10 cellular contexts compared by ENCODE assay signal in genomic region chr5:72555871-72556270, GRCh38. TPM values are rescaled to one million over a fixed set of nuclear protein-coding genes. Genes with fewer than 3 reads are reported as not detected.
DNase-seq lines count a peak whose midpoint lies in the region; ATAC-seq and TF ChIP-seq lines count a peak whose summit lies in the region.
"Had no signal": no experiment of that assay in that cellular context is flagged by ENCODE, and none has a peak within 500 bp of the region (broad histone marks: within the 10 kb centered on the region; RNA-seq: fewer than 3 reads in every experiment).

No MANE protein-coding gene starts in this region.

- peaks cover 34% of the 10 kb centered on the region for H3K4me1 Mint-ChIP-seq in neural crest cell
- peaks cover 13 to 29% of the 10 kb centered on the region in 2 donors for H3K4me1 Mint-ChIP-seq in stimulated activated naive B cell treated with anti-CD40 and anti-IgM and Interleukin-4, amounts not matched to agents 10 μg/mL and 1 μg/mL and 100 μg/mL, for 72 hours

- TF ChIP-seq CTCF in coronary artery (IDR thresholded peaks at IDR 0.05) (no peak), neural crest cell (conservative IDR thresholded peaks at IDR 0.05) (no peak)

- no peak overlapping the region for H3K27ac Mint-ChIP-seq in neural crest cell (ENCODE audit: unreplicated experiment)
- no peak overlapping the region for H3K27ac Mint-ChIP-seq in stimulated activated naive B cell treated with anti-CD40 and anti-IgM and Interleukin-4, amounts not matched to agents 10 μg/mL and 1 μg/mL and 100 μg/mL, for 72 hours

- H3K9me3 Mint-ChIP-seq in neural crest cell = no peaks in the 10 kb centered on the region
- H3K9me3 Mint-ChIP-seq in stimulated activated naive B cell treated with anti-CD40 and anti-IgM and Interleukin-4, amounts not matched to agents 10 μg/mL and 1 μg/mL and 100 μg/mL, for 72 hours = no peaks in the 10 kb centered on the region

- H3K27me3 Mint-ChIP-seq in neural crest cell (ENCODE audit: low read depth) = no peaks in the 10 kb centered on the region
- H3K27me3 Mint-ChIP-seq in stimulated activated naive B cell treated with anti-CD40 and anti-IgM and Interleukin-4, amounts not matched to agents 10 μg/mL and 1 μg/mL and 100 μg/mL, for 72 hours = peaks cover 21 to 43% of the 10 kb centered on the region in 2 donors

- peak overlapping the region; percentile 68 for H3K4me3 ChIP-seq in coronary artery
- H3K4me3 ChIP-seq: lung had no signal

- H3K27ac ChIP-seq in coronary artery = no peak overlapping the region

- no peaks in the 10 kb centered on the region for H3K36me3 Mint-ChIP-seq in neural crest cell (ENCODE audit: low read depth)
- H3K36me3 Mint-ChIP-seq in stimulated activated naive B cell treated with anti-CD40 and anti-IgM and Interleukin-4, amounts not matched to agents 10 μg/mL and 1 μg/mL and 100 μg/mL, for 72 hours = no peaks in the 10 kb centered on the region

- H3K4me3 Mint-ChIP-seq in neural crest cell = peak overlapping the region; percentile 68
- H3K4me3 Mint-ChIP-seq in stimulated activated naive B cell treated with anti-CD40 and anti-IgM and Interleukin-4, amounts not matched to agents 10 μg/mL and 1 μg/mL and 100 μg/mL, for 72 hours = peak overlapping the region in 1 of 2 donors; percentile 88

- peak; percentile 3 for DNase-seq in COR-L47 (lab: John Stamatoyannopoulos, UW)
- DNase-seq in NCI-H1092 (lab: John Stamatoyannopoulos, UW) = peak; percentile 18
- no peak for DNase-seq in coronary artery (ENCODE audit: low spot score)
- no peak for DNase-seq in neural crest cell (ENCODE audit: low read depth, low spot score)
- DNase-seq in stimulated activated naive B cell treated with anti-CD40 and anti-IgM and Interleukin-4, amounts not matched to agents 10 μg/mL and 1 μg/mL and 100 μg/mL, for 72 hours = no peak
- no peak for DNase-seq in dedifferentiated amniotic fluid mesenchymal stem cell (ENCODE audit: extremely low spot score)
- DNase-seq in GM03348 (ENCODE audit: low spot score) = no peak
- DNase-seq: NCI-H1048 had no signal

- ATAC-seq in stimulated activated naive B cell treated with anti-CD40 and anti-IgM and Interleukin-4, amounts not matched to agents 10 μg/mL and 1 μg/mL and 100 μg/mL, for 72 hours (replicated peaks) = no peak
- ATAC-seq in HG02884 (IDR thresholded peaks at IDR 0.05; ENCODE audit: unreplicated experiment) = no peak

RNA-seq across cellular contexts. Expression of gene ZNF366, which starts 48.7 kb away (rescaled TPM):
- total RNA-seq in neural crest cell = not detected in 2 replicates

Comparison
In these comparisons a context has a peak if more than half of its experiments do, and no peak if none do; other contexts are left out.
1. DNase-seq: peak in COR-L47 (single experiment) and NCI-H1092 (single experiment); none in coronary artery (single experiment), neural crest cell (single experiment), stimulated activated naive B cell treated with anti-CD40 and anti-IgM and Interleukin-4, amounts not matched to agents 10 μg/mL and 1 μg/mL and 100 μg/mL, for 72 hours (single experiment), dedifferentiated amniotic fluid mesenchymal stem cell (single experiment) and GM03348 (single experiment).